5 cellular contexts compared by ENCODE assay signal in genomic region chr20:23189341-23189740, GRCh38.
"Had no signal": no experiment of that assay in that cellular context is flagged by ENCODE, and none has a peak within 500 bp of the region (broad histone marks: within the 10 kb centered on the region; RNA-seq: fewer than 3 reads in every experiment).

No MANE protein-coding gene starts in this region.

- H3K4me1 ChIP-seq: HAP-1 had no signal

- H3K4me3 ChIP-seq: GM23248, HAP-1 had no signal

- H3K36me3 ChIP-seq: HAP-1 had no signal

- H3K9me3 ChIP-seq: HAP-1 had no signal

- H3K27ac ChIP-seq: GM23248 had no signal

- DNase-seq: GM23248, GOT3, H7, IMR-90 had no signal
